Comparison of ENCODE assay signal across 16 cellular contexts in the genomic region with DNA sequence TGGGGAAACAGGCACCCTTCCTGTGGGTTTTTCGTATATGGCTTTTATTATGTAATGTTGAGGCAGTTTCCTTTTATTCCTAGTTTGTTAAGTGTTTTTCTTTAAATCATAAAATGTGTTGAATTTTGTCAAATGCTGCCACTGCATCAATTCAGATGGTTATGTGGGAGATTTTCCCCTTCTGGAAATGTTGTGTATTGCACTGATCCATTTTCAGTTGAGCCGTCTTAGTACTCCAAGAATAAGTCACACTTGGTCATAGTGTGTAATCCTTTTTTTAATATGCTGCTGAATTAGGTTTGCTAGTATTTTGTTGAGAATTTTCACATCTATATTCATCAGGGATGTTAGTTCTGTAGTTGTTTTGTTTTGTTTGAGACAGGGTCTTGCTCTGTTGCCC.
"Had no signal": no experiment of that assay in that cellular context is flagged by ENCODE, and none has a peak within 500 bp of the region (broad histone marks: within the 10 kb centered on the region; RNA-seq: fewer than 3 reads in every experiment).

No MANE protein-coding gene starts in this region.

- H3K36me3 Mint-ChIP-seq: naive thymus-derived CD8-positive, alpha-beta T cell had no signal

- H3K4me3 Mint-ChIP-seq: activated naive CD4-positive, alpha-beta T cell treated with anti-CD3 and anti-CD28 coated beads, Interleukin-2, amount 50 U/mL, for 24 hours; naive thymus-derived CD8-positive, alpha-beta T cell; stimulated activated naive B cell treated with anti-CD40 and anti-IgM and Interleukin-4, amounts not matched to agents 10 μg/mL and 1 μg/mL and 100 μg/mL, for 72 hours had no signal

- DNase-seq: activated T-cell treated with anti-CD3 and anti-CD28 coated beads, Interleukin-2, amount 50 U/mL, for 1 hour; dermis blood vessel endothelial cell; heart right ventricle; islet precursor cell; mammary epithelial cell; naive thymus-derived CD8-positive, alpha-beta T cell; nucleus accumbens; stimulated activated CD4-positive, alpha-beta T cell treated with anti-CD3 and anti-CD28 coated beads, Interleukin-1b, Interleukin-23, amount 100 ng/mL, for 48 hours; stimulated activated naive B cell treated with anti-CD40 and anti-IgM and Interleukin-4, amounts not matched to agents 10 μg/mL and 1 μg/mL and 100 μg/mL, for 72 hours; substantia nigra; upper lobe of left lung had no signal

- H3K36me3 ChIP-seq: heart right ventricle, upper lobe of left lung had no signal

- H3K4me3 ChIP-seq: heart right ventricle, spleen, upper lobe of left lung had no signal

- H3K4me1 ChIP-seq: heart right ventricle, upper lobe of left lung had no signal

- H3K27me3 ChIP-seq: heart right ventricle, spleen, upper lobe of left lung had no signal

- H3K9me3 ChIP-seq: upper lobe of left lung had no signal

- ATAC-seq: esophagus mucosa; heart right ventricle; left lobe of liver; naive thymus-derived CD8-positive, alpha-beta T cell; sciatic nerve; stimulated activated naive B cell treated with anti-CD40 and anti-IgM and Interleukin-4, amounts not matched to agents 10 μg/mL and 1 μg/mL and 100 μg/mL, for 72 hours had no signal

- H3K27ac ChIP-seq: heart right ventricle, spleen, upper lobe of left lung had no signal

- H3K27ac Mint-ChIP-seq: activated naive CD4-positive, alpha-beta T cell treated with anti-CD3 and anti-CD28 coated beads, Interleukin-2, amount 50 U/mL, for 24 hours; stimulated activated naive B cell treated with anti-CD40 and anti-IgM and Interleukin-4, amounts not matched to agents 10 μg/mL and 1 μg/mL and 100 μg/mL, for 72 hours had no signal

- H3K27me3 Mint-ChIP-seq: activated naive CD4-positive, alpha-beta T cell treated with anti-CD3 and anti-CD28 coated beads, Interleukin-2, amount 50 U/mL, for 24 hours; naive thymus-derived CD8-positive, alpha-beta T cell; stimulated activated naive B cell treated with anti-CD40 and anti-IgM and Interleukin-4, amounts not matched to agents 10 μg/mL and 1 μg/mL and 100 μg/mL, for 72 hours had no signal
